ENCODE assay signal across 1 cellular context in the genomic region with DNA sequence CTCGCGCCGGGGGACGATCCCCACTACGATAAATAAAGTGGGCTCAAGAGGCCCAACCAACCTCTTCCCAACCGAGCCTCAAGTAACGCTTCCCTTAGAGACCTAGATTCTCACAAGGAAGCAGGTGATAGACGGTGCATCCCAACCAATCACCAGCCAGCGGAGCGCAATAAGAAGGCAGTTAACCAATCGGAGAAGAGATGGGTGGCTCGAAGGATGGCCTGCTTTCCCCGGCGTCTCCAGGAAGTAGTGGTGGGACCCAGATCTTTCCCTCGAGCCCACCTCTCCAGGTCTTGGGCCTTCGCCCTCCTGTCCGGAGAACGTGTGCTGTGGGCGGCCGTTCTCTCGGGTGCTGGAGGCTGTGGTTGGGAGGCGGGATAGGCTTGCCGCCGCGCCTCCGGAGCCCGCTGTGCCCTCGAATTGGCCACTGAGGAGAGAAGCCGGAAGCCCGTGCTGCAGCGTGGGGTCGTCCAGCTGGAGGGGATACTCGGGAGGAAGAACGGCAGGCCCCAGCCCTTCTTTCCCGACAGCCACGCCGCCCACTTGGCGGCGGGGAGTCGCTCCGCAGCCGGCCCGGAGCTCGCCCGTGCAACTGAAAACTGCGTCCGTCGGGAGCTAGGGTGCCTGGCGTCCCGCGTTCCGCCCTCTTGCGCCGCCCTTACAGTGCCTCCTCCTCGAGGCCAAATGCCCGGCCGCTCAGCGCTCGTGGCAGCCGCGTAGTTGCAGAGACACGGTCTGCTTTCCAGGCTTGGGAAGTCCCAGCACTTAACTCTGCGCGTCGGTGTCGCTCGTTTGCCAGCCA.
TF ChIP-seq lines count a peak whose summit lies in the region.

A gene (minus strand): TSS at position 594 of the 802 bp plus-strand sequence. CDS start 2,665 bp downstream, outside the sequence.

TF ChIP-seq in K562, 482 proteins besides CTCF, POLR2A, EP300 and RAD21 (continued from another document and continues in another):
- TF ChIP-seq, protein P1, sequence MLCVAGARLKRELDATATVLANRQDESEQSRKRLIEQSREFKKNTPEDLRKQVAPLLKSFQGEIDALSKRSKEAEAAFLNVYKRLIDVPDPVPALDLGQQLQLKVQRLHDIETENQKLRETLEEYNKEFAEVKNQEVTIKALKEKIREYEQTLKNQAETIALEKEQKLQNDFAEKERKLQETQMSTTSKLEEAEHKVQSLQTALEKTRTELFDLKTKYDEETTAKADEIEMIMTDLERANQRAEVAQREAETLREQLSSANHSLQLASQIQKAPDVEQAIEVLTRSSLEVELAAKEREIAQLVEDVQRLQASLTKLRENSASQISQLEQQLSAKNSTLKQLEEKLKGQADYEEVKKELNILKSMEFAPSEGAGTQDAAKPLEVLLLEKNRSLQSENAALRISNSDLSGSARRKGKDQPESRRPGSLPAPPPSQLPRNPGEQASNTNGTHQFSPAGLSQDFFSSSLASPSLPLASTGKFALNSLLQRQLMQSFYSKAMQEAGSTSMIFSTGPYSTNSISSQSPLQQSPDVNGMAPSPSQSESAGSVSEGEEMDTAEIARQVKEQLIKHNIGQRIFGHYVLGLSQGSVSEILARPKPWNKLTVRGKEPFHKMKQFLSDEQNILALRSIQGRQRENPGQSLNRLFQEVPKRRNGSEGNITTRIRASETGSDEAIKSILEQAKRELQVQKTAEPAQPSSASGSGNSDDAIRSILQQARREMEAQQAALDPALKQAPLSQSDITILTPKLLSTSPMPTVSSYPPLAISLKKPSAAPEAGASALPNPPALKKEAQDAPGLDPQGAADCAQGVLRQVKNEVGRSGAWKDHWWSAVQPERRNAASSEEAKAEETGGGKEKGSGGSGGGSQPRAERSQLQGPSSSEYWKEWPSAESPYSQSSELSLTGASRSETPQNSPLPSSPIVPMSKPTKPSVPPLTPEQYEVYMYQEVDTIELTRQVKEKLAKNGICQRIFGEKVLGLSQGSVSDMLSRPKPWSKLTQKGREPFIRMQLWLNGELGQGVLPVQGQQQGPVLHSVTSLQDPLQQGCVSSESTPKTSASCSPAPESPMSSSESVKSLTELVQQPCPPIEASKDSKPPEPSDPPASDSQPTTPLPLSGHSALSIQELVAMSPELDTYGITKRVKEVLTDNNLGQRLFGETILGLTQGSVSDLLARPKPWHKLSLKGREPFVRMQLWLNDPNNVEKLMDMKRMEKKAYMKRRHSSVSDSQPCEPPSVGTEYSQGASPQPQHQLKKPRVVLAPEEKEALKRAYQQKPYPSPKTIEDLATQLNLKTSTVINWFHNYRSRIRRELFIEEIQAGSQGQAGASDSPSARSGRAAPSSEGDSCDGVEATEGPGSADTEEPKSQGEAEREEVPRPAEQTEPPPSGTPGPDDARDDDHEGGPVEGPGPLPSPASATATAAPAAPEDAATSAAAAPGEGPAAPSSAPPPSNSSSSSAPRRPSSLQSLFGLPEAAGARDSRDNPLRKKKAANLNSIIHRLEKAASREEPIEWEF (CRISPR knock-in tag; IDR thresholded peaks at IDR 0.05) = no peak
- TF ChIP-seq RAD51 (IDR thresholded peaks at IDR 0.05; ENCODE audit: borderline replicate concordance, low read depth) (no peak), RBM22 (IDR thresholded peaks at IDR 0.05; ENCODE audit: low read depth, low read length, poor library complexity, severe bottlenecking) (peak; percentile 78), BHLHE40 (IDR thresholded peaks at IDR 0.05; ENCODE audit: low read length) (no peak), SIN3B (IDR thresholded peaks at IDR 0.05; ENCODE audit: low read depth) (peak; percentile 74; the same call in 1 of the 2 replicates), ATF7 (IDR thresholded peaks at IDR 0.05) (peak; percentile 45), PRMT5 (CRISPR knock-in tag; IDR thresholded peaks at IDR 0.05) (no peak), POLR2H (tag; IDR thresholded peaks at IDR 0.05; ENCODE audit: low read depth) (peak; percentile 55; the same call in 1 of the 2 replicates), ZNF584 (CRISPR knock-in tag; IDR thresholded peaks at IDR 0.05; ENCODE audit: low read depth) (no peak), SMARCA4 (IDR thresholded peaks at IDR 0.05) (no peak), C11orf30 (IDR thresholded peaks at IDR 0.05; ENCODE audit: low read depth) (peak; percentile 85), NFRKB (IDR thresholded peaks at IDR 0.05; ENCODE audit: low read depth) (peak; percentile 77; the same call in 1 of the 2 replicates), PHF20 (IDR thresholded peaks at IDR 0.05; ENCODE audit: partially characterized antibody) (peak; percentile 97), HIVEP1 (CRISPR knock-in tag; IDR thresholded peaks at IDR 0.05) (no peak), TBP (optimal IDR thresholded peaks at IDR 0.05; ENCODE audit: low read depth, low read length) (peak; percentile 91), NFYB (IDR thresholded peaks at IDR 0.05; ENCODE audit: extremely low read depth, insufficient read length) (peak; percentile 100), DIDO1 (tag; IDR thresholded peaks at IDR 0.05; ENCODE audit: low read depth) (0 out of 2 replicates have a peak, but pooled peaks have one; percentile 57), ZNF354B (CRISPR knock-in tag; IDR thresholded peaks at IDR 0.05) (no peak), HMGN3 (IDR thresholded peaks at IDR 0.05; ENCODE audit: borderline replicate concordance, extremely low read depth, insufficient read length, low read depth, low read length) (peak; percentile 76), SUPT5H (IDR thresholded peaks at IDR 0.05) (peak; percentile 86), EGR1 (conservative IDR thresholded peaks at IDR 0.05) (peak; percentile 20; the same call in 1 of the 2 replicates), CREM (IDR thresholded peaks at IDR 0.05; ENCODE audit: low read depth) (peak; percentile 65), SOX6 (IDR thresholded peaks at IDR 0.05) (peak; percentile 56; the same call in 1 of the 2 replicates), SPI1 (IDR thresholded peaks at IDR 0.05; ENCODE audit: borderline replicate concordance, low read depth, low read length) (no peak), PHB2 (IDR thresholded peaks at IDR 0.05; ENCODE audit: low read depth) (no peak), RBBP5 (IDR thresholded peaks at IDR 0.05; ENCODE audit: borderline replicate concordance, insufficient read depth, low read length, poor library complexity, severe bottlenecking) (peak; percentile 91)
- TF ChIP-seq, protein P2, sequence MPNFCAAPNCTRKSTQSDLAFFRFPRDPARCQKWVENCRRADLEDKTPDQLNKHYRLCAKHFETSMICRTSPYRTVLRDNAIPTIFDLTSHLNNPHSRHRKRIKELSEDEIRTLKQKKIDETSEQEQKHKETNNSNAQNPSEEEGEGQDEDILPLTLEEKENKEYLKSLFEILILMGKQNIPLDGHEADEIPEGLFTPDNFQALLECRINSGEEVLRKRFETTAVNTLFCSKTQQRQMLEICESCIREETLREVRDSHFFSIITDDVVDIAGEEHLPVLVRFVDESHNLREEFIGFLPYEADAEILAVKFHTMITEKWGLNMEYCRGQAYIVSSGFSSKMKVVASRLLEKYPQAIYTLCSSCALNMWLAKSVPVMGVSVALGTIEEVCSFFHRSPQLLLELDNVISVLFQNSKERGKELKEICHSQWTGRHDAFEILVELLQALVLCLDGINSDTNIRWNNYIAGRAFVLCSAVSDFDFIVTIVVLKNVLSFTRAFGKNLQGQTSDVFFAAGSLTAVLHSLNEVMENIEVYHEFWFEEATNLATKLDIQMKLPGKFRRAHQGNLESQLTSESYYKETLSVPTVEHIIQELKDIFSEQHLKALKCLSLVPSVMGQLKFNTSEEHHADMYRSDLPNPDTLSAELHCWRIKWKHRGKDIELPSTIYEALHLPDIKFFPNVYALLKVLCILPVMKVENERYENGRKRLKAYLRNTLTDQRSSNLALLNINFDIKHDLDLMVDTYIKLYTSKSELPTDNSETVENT (CRISPR knock-in tag; IDR thresholded peaks at IDR 0.05) = no peak
- TF ChIP-seq, protein P3, sequence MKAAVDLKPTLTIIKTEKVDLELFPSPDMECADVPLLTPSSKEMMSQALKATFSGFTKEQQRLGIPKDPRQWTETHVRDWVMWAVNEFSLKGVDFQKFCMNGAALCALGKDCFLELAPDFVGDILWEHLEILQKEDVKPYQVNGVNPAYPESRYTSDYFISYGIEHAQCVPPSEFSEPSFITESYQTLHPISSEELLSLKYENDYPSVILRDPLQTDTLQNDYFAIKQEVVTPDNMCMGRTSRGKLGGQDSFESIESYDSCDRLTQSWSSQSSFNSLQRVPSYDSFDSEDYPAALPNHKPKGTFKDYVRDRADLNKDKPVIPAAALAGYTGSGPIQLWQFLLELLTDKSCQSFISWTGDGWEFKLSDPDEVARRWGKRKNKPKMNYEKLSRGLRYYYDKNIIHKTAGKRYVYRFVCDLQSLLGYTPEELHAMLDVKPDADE (conservative IDR thresholded peaks at IDR 0.05; ENCODE audit: control insufficient read depth, low read depth, low read length) = 0 out of 2 replicates have a peak, but pooled peaks have one; percentile 68
- TF ChIP-seq, protein P4, sequence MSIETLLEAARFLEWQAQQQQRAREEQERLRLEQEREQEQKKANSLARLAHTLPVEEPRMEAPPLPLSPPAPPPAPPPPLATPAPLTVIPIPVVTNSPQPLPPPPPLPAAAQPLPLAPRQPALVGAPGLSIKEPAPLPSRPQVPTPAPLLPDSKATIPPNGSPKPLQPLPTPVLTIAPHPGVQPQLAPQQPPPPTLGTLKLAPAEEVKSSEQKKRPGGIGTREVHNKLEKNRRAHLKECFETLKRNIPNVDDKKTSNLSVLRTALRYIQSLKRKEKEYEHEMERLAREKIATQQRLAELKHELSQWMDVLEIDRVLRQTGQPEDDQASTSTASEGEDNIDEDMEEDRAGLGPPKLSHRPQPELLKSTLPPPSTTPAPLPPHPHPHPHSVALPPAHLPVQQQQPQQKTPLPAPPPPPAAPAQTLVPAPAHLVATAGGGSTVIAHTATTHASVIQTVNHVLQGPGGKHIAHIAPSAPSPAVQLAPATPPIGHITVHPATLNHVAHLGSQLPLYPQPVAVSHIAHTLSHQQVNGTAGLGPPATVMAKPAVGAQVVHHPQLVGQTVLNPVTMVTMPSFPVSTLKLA (conservative IDR thresholded peaks at IDR 0.05) = peak; percentile 39 to 75; a peak in 3 of 4 replicates
- TF ChIP-seq, protein P5, sequence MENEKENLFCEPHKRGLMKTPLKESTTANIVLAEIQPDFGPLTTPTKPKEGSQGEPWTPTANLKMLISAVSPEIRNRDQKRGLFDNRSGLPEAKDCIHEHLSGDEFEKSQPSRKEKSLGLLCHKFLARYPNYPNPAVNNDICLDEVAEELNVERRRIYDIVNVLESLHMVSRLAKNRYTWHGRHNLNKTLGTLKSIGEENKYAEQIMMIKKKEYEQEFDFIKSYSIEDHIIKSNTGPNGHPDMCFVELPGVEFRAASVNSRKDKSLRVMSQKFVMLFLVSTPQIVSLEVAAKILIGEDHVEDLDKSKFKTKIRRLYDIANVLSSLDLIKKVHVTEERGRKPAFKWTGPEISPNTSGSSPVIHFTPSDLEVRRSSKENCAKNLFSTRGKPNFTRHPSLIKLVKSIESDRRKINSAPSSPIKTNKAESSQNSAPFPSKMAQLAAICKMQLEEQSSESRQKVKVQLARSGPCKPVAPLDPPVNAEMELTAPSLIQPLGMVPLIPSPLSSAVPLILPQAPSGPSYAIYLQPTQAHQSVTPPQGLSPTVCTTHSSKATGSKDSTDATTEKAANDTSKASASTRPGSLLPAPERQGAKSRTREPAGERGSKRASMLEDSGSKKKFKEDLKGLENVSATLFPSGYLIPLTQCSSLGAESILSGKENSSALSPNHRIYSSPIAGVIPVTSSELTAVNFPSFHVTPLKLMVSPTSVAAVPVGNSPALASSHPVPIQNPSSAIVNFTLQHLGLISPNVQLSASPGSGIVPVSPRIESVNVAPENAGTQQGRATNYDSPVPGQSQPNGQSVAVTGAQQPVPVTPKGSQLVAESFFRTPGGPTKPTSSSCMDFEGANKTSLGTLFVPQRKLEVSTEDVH (IDR thresholded peaks at IDR 0.05; ENCODE audit: low read depth, partially characterized antibody) = peak; percentile 72
- TF ChIP-seq, protein P6, sequence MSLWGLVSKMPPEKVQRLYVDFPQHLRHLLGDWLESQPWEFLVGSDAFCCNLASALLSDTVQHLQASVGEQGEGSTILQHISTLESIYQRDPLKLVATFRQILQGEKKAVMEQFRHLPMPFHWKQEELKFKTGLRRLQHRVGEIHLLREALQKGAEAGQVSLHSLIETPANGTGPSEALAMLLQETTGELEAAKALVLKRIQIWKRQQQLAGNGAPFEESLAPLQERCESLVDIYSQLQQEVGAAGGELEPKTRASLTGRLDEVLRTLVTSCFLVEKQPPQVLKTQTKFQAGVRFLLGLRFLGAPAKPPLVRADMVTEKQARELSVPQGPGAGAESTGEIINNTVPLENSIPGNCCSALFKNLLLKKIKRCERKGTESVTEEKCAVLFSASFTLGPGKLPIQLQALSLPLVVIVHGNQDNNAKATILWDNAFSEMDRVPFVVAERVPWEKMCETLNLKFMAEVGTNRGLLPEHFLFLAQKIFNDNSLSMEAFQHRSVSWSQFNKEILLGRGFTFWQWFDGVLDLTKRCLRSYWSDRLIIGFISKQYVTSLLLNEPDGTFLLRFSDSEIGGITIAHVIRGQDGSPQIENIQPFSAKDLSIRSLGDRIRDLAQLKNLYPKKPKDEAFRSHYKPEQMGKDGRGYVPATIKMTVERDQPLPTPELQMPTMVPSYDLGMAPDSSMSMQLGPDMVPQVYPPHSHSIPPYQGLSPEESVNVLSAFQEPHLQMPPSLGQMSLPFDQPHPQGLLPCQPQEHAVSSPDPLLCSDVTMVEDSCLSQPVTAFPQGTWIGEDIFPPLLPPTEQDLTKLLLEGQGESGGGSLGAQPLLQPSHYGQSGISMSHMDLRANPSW (CRISPR knock-in tag; IDR thresholded peaks at IDR 0.05) = no peak
- TF ChIP-seq, protein P7, sequence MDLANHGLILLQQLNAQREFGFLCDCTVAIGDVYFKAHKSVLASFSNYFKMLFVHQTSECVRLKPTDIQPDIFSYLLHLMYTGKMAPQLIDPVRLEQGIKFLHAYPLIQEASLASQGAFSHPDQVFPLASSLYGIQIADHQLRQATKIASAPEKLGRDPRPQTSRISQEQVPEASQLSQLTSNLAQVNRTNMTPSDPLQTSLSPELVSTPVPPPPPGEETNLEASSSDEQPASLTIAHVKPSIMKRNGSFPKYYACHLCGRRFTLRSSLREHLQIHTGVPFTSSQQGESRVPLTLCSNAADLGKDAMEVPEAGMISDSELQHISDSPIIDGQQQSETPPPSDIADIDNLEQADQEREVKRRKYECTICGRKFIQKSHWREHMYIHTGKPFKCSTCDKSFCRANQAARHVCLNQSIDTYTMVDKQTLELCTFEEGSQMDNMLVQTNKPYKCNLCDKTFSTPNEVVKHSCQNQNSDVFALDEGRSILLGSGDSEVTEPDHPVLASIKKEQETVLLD (IDR thresholded peaks at IDR 0.05) = no peak
- TF ChIP-seq, protein P8, sequence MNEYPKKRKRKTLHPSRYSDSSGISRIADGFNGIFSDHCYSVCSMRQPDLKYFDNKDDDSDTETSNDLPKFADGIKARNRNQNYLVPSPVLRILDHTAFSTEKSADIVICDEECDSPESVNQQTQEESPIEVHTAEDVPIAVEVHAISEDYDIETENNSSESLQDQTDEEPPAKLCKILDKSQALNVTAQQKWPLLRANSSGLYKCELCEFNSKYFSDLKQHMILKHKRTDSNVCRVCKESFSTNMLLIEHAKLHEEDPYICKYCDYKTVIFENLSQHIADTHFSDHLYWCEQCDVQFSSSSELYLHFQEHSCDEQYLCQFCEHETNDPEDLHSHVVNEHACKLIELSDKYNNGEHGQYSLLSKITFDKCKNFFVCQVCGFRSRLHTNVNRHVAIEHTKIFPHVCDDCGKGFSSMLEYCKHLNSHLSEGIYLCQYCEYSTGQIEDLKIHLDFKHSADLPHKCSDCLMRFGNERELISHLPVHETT (CRISPR knock-in tag; conservative IDR thresholded peaks at IDR 0.05 in 1 of 2, IDR thresholded peaks at IDR 0.05 in 1 of 2) = peak; percentile 69 to 87; a peak in 2 of 4 replicates
- TF ChIP-seq, protein P9, sequence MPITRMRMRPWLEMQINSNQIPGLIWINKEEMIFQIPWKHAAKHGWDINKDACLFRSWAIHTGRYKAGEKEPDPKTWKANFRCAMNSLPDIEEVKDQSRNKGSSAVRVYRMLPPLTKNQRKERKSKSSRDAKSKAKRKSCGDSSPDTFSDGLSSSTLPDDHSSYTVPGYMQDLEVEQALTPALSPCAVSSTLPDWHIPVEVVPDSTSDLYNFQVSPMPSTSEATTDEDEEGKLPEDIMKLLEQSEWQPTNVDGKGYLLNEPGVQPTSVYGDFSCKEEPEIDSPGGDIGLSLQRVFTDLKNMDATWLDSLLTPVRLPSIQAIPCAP (CRISPR knock-in tag; IDR thresholded peaks at IDR 0.05; ENCODE audit: borderline replicate concordance) = no peak
